ENCODE assay signal across 16 cellular contexts in the genomic region with DNA sequence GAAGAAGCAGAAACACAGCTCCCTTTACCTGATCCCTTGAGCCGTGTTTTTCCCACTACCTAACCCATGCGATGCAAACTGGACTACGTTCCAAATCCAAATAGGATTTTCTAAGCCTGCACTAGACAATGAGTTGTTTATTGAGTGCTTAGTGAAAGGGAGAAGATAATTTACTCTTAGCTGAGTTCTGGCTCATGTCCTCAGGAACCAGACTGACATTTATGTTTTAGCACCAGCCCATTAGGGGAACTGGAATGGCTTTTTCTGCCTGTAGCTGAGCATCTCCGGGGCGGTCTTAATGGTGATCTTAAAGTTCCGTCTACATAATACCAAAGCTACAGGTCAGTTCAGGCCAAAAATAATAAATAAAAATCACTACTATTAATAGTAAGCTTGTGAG.
DNase-seq lines count a peak whose midpoint lies in the region; ATAC-seq and TF ChIP-seq lines count a peak whose summit lies in the region.
"Had no signal": no experiment of that assay in that cellular context is flagged by ENCODE, and none has a peak within 500 bp of the region (broad histone marks: within the 10 kb centered on the region; RNA-seq: fewer than 3 reads in every experiment).

No MANE protein-coding gene starts in this region.

- ATAC-seq in IMR-90 (ENCODE audit: low read depth): no peak
- ATAC-seq in GM21360 (IDR thresholded peaks at IDR 0.05; ENCODE audit: unreplicated experiment): no peak
- ATAC-seq: HepG2 had no signal

- no peak overlapping the region for H3K27ac ChIP-seq in IMR-90 (ENCODE audit: insufficient read depth, low read length)
- H3K27ac ChIP-seq in esophagus squamous epithelium: peak overlapping the region; percentile 43 to 95 (median 86)
- H3K27ac ChIP-seq in mesendoderm (ENCODE audit: low read depth, low read length): no peak overlapping the region
- H3K27ac ChIP-seq: KMS-11 had no signal

- TF ChIP-seq RAD21 in IMR-90 (IDR thresholded peaks at IDR 0.05; ENCODE audit: low read length): no peak

- peaks cover 15% of the 10 kb centered on the region for H3K9me1 ChIP-seq in IMR-90 (ENCODE audit: insufficient read depth, low read length)

- no peaks in the 10 kb centered on the region for H3K36me3 ChIP-seq in IMR-90 (ENCODE audit: control insufficient read depth, insufficient read depth, low read length)
- no peaks in the 10 kb centered on the region for H3K36me3 ChIP-seq in esophagus squamous epithelium
- no peaks in the 10 kb centered on the region for H3K36me3 ChIP-seq in mesendoderm (ENCODE audit: control insufficient read depth, insufficient read depth, low read length)

- TF ChIP-seq POLR2A in IMR-90 (IDR thresholded peaks at IDR 0.05; ENCODE audit: low read depth, low read length) (no peak), esophagus squamous epithelium (IDR thresholded peaks at IDR 0.05) (no peak)

- CTCF ChIA-PET in IMR-90 (lab: Yijun Ruan, JAX): interaction anchor here (1.3 to 1.9 kb wide), 2 partner anchors 10 to 23 kb away, joined by 3 to 6 read pairs; no protein-coding TSS in a partner anchor

- WGBS in IMR-90 (ENCODE audit: extremely low coverage in 2 of 2, insufficient read length in 1 of 2), 2 experiments: no CpG with 5 or more reads among the region's 6 CpGs
- 34 to 40% methylated on average over 6 of the region's 6 CpGs for WGBS in esophagus squamous epithelium, 2 donors
- no CpG with 5 or more reads among the region's 6 CpGs for WGBS in mesendoderm (ENCODE audit: extremely low coverage, insufficient coverage, low lambda C conversion rate)

- POLR2A ChIA-PET in IMR-90 (lab: Charles Lee; ENCODE audit: unreplicated experiment): no interaction called here

- H2BK20ac ChIP-seq in IMR-90 (ENCODE audit: low read depth, low read length): peak overlapping the region; percentile 22; the same call in 1 of the 2 replicates

- no peak overlapping the region for H2AFZ ChIP-seq in IMR-90 (replicated peaks; ENCODE audit: low read length, poor library complexity)

- intact Hi-C loops in IMR-90 (cut with micrococcal nuclease) (no loop called here), esophagus squamous epithelium (cut with DNase I) (no loop called here)

- H3K4ac ChIP-seq in IMR-90 (ENCODE audit: low read depth, low read length) (no peak overlapping the region; the same call in 1 of the 2 replicates), mesendoderm (ENCODE audit: low read depth, low read length) (no peak overlapping the region)

- H3K23ac ChIP-seq in IMR-90 (ENCODE audit: low read depth, low read length) (peak overlapping the region; percentile 27; the same call in 1 of the 2 replicates), mesendoderm (ENCODE audit: low read length) (no peak overlapping the region)

- H4K20me1 ChIP-seq in IMR-90 (ENCODE audit: insufficient read depth, low read length): no peaks in the 10 kb centered on the region

- H3K4me3 ChIP-seq in IMR-90 (ENCODE audit: insufficient read depth, low read depth, low read length) (no peak overlapping the region), esophagus squamous epithelium (no peak overlapping the region), mesendoderm (ENCODE audit: low read length) (no peak overlapping the region)

- TF ChIP-seq CTCF in IMR-90 (conservative IDR thresholded peaks at IDR 0.05; ENCODE audit: low read depth, low read length): no peak
- no peak for TF ChIP-seq CTCF in esophagus squamous epithelium (IDR thresholded peaks at IDR 0.05)

- no peaks in the 10 kb centered on the region for H3K79me2 ChIP-seq in mesendoderm (ENCODE audit: control insufficient read depth, insufficient read depth, low read length)

- H3K9me3 ChIP-seq in IMR-90 (ENCODE audit: control insufficient read depth, insufficient read depth, low read length) (no peaks in the 10 kb centered on the region), esophagus squamous epithelium (no peaks in the 10 kb centered on the region)

- no peak overlapping the region for H2AK9ac ChIP-seq in IMR-90 (replicated peaks; ENCODE audit: low read depth, low read length, poor library complexity)

- H3K79me1 ChIP-seq in IMR-90 (ENCODE audit: low read depth in 1 of 2, low read length in 2 of 2) (no peaks in the 10 kb centered on the region), mesendoderm (ENCODE audit: low read length) (no peaks in the 10 kb centered on the region)

- H3K9ac ChIP-seq in IMR-90 (ENCODE audit: low read depth, low read length) (no peak overlapping the region), mesendoderm (ENCODE audit: low read length) (no peak overlapping the region)
- H3K9ac ChIP-seq: KMS-11 had no signal

- H3K4me1 ChIP-seq in IMR-90 (ENCODE audit: control insufficient read depth, insufficient read depth, low read length) (peaks cover 15% of the 10 kb centered on the region), esophagus squamous epithelium (peaks cover 23 to 90% (median 43%) of the 10 kb centered on the region in 3 donors), mesendoderm (ENCODE audit: control insufficient read depth, low read depth, low read length) (peaks cover 2% of the 10 kb centered on the region)

- H2BK5ac ChIP-seq in IMR-90 (ENCODE audit: low read depth, low read length, poor library complexity, severe bottlenecking) (no peak overlapping the region), mesendoderm (ENCODE audit: low read length) (no peak overlapping the region)

- no peaks in the 10 kb centered on the region for H3K27me3 ChIP-seq in IMR-90 (ENCODE audit: control insufficient read depth, insufficient read depth, low read length)
- no peaks in the 10 kb centered on the region for H3K27me3 ChIP-seq in esophagus squamous epithelium
- no peaks in the 10 kb centered on the region for H3K27me3 ChIP-seq in mesendoderm (ENCODE audit: insufficient read depth, low read length, poor library complexity)

- H3K18ac ChIP-seq in IMR-90 (ENCODE audit: low read depth, low read length): no peak overlapping the region
- no peak overlapping the region for H3K18ac ChIP-seq in mesendoderm (ENCODE audit: low read length)

- dilution Hi-C loops in IMR-90 (cut with HindIII; ENCODE audit: low sequenced_read_pairs, unreplicated experiment): no loop called here

- H3K56ac ChIP-seq in IMR-90 (ENCODE audit: extremely low read depth, insufficient read depth, low read length): no peak overlapping the region
- H3K56ac ChIP-seq in mesendoderm (ENCODE audit: low read length): peak overlapping the region; percentile 61

- H4K8ac ChIP-seq in IMR-90 (ENCODE audit: low read depth in 2 of 2, low read length in 2 of 2) (0 out of 4 replicates have a peak overlapping the region, but pooled peaks of 1 of the 2 experiments have one; percentile 8), mesendoderm (ENCODE audit: low read depth, low read length) (no peak overlapping the region)

- no TSS peak for BruUV-seq in IMR-90 (replicated peaks; lab: Mats Ljungman, UMichigan)

- peak overlapping the region; percentile 20; the same call in 1 of the 2 replicates for H2AK5ac ChIP-seq in IMR-90 (ENCODE audit: low read depth, low read length)
- no peak overlapping the region for H2AK5ac ChIP-seq in mesendoderm (ENCODE audit: low read length)

- peak overlapping the region; percentile 1; the same call in 1 of the 2 replicates for H3K14ac ChIP-seq in IMR-90 (replicated peaks; ENCODE audit: low read depth, low read length)

- H2BK15ac ChIP-seq in IMR-90 (ENCODE audit: low read depth, low read length): peak overlapping the region; percentile 37; the same call in 1 of the 3 replicates
- H2BK15ac ChIP-seq in mesendoderm (replicated peaks; ENCODE audit: low read depth): no peak overlapping the region

- peak; percentile 17 for DNase-seq in ELF-1 (ENCODE audit: low read depth, low spot score)
- no peak for DNase-seq in IMR-90
- DNase-seq in esophagus squamous epithelium (lab: John Stamatoyannopoulos, UW): no peak
- DNase-seq in mesendoderm: no peak
- DNase-seq in NCI-H128 (lab: John Stamatoyannopoulos, UW; ENCODE audit: unreplicated experiment): no peak
- DNase-seq in GDM1 (lab: John Stamatoyannopoulos, UW): no peak
- DNase-seq: AML-193, DMS 273 treated with DMSO at 0.1 percent for 48 hours, H7, NCI-H1048, NCI-H146, NCI-H2081, NCI-H774 had no signal

- H2BK120ac ChIP-seq in IMR-90 (ENCODE audit: low read depth, low read length) (peak overlapping the region; percentile 22; the same call in 1 of the 2 replicates), mesendoderm (ENCODE audit: low read depth, low read length) (no peak overlapping the region)

- in situ Hi-C loops in IMR-90 (cut with MboI; ENCODE audit: low sequenced_read_pairs): no loop called here

- H4K5ac ChIP-seq in IMR-90 (ENCODE audit: low read depth, low read length) (no peak overlapping the region), mesendoderm (ENCODE audit: low read length) (no peak overlapping the region)

- H3K4me2 ChIP-seq in IMR-90 (ENCODE audit: low read depth, low read length) (no peak overlapping the region), mesendoderm (ENCODE audit: low read length) (no peak overlapping the region)
- H3K4me2 ChIP-seq: KMS-11 had no signal

- no peak overlapping the region for H4K91ac ChIP-seq in IMR-90 (ENCODE audit: insufficient read depth, low read depth, low read length)

TF ChIP-seq in IMR-90, 13 proteins besides CTCF, POLR2A, EP300 and RAD21:
- TF ChIP-seq, protein P1, sequence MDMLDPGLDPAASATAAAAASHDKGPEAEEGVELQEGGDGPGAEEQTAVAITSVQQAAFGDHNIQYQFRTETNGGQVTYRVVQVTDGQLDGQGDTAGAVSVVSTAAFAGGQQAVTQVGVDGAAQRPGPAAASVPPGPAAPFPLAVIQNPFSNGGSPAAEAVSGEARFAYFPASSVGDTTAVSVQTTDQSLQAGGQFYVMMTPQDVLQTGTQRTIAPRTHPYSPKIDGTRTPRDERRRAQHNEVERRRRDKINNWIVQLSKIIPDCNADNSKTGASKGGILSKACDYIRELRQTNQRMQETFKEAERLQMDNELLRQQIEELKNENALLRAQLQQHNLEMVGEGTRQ (IDR thresholded peaks at IDR 0.05; ENCODE audit: low read depth, low read length): no peak
- TF ChIP-seq NFE2L2 (IDR thresholded peaks at IDR 0.05; ENCODE audit: low read depth, low read length): no peak
- no peak for TF ChIP-seq SMC3 (IDR thresholded peaks at IDR 0.05; ENCODE audit: low read depth, low read length)
- TF ChIP-seq CHD1 (IDR thresholded peaks at IDR 0.05; ENCODE audit: low read depth, low read length): no peak
- TF ChIP-seq MAFK (IDR thresholded peaks at IDR 0.05; ENCODE audit: low read depth, low read length): no peak
- no peak for TF ChIP-seq FOS (IDR thresholded peaks at IDR 0.05; ENCODE audit: low read depth, low read length)
- no peak for TF ChIP-seq BHLHE40 (IDR thresholded peaks at IDR 0.05; ENCODE audit: low read depth, low read length)
- no peak for TF ChIP-seq RFX5 (IDR thresholded peaks at IDR 0.05; ENCODE audit: low read depth, low read length)

Comparison
In these comparisons a context has a peak if more than half of its experiments do, and no peak if none do; other contexts are left out.
1. H3K27ac ChIP-seq: peak in esophagus squamous epithelium (4 of 4); none in IMR-90 (single experiment) and mesendoderm (single experiment).